In the genomic region with DNA sequence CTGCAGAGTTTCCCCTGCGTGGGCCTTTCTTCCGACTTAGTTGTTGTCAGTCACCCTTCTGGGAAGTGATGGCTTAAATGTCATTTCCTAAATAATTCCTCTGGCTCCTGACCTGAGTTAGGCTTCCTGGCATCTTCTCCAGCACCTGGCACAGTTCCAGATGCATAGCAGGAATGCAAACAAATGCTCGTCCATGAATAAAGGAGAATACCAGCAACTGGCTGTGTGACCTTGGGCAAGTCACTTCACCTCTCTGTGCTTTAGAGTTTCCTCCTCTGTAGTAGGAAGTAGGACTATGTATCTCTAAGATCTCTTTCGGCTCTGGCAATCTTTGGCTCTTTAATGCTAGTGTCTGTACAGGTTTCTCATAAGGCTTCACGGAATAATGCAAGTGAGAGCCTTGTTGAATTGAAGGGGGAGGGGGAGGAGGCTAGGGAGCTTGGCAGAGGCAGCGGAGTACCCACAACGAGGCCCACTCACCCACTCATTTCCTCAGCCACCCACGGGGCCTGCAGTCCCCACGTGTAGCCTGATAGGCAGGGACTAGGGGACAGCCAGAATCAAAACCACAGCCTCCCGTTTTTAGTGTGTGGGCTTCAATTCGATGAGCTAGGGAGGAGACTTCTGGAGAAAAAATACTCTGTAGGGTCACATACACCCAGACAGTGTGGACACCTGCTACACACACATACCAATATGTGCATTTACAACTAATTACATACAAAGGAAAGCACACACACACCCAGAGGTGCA, we compare ENCODE assay signal across 11 cellular contexts. TPM values are rescaled to one million over a fixed set of nuclear protein-coding genes. Genes with fewer than 3 reads are reported as not detected.
DNase-seq lines count a peak whose midpoint lies in the region; ATAC-seq and TF ChIP-seq lines count a peak whose summit lies in the region.
"Had no signal": no experiment of that assay in that cellular context is flagged by ENCODE, and none has a peak within 500 bp of the region (broad histone marks: within the 10 kb centered on the region; RNA-seq: fewer than 3 reads in every experiment).

No MANE protein-coding gene starts in this region.

- no peaks in the 10 kb centered on the region for H3K9me3 ChIP-seq in psoas muscle

- H3K27ac ChIP-seq in psoas muscle, result peak overlapping the region; percentile 23
- H3K27ac ChIP-seq: 22Rv1 had no signal

- peaks cover 15% of the 10 kb centered on the region for H3K27me3 Mint-ChIP-seq in activated CD4-positive, alpha-beta T cell treated with anti-CD3 and anti-CD28 coated beads, Interleukin-2, amount 10 ng/mL, durations not matched to agents 7 days and 5 days

- peak overlapping the region; percentile 90 for H3K27ac Mint-ChIP-seq in activated CD4-positive, alpha-beta T cell treated with anti-CD3 and anti-CD28 coated beads, Interleukin-2, amount 10 ng/mL, durations not matched to agents 7 days and 5 days

- POLR2A ChIA-PET in activated CD4-positive, alpha-beta T cell treated with anti-CD3 and anti-CD28 coated beads, Interleukin-2, amount 10 ng/mL, durations not matched to agents 7 days and 5 days (lab: Charles Lee), result no interaction called here

- H3K4me1 ChIP-seq in psoas muscle, result peaks cover 53% of the 10 kb centered on the region

- H3K36me3 Mint-ChIP-seq in activated CD4-positive, alpha-beta T cell treated with anti-CD3 and anti-CD28 coated beads, Interleukin-2, amount 10 ng/mL, durations not matched to agents 7 days and 5 days (ENCODE audit: low read depth), result peaks cover 2% of the 10 kb centered on the region

- no peak overlapping the region for H3K4me3 ChIP-seq in psoas muscle

- peaks cover 77% of the 10 kb centered on the region for H3K4me1 Mint-ChIP-seq in activated CD4-positive, alpha-beta T cell treated with anti-CD3 and anti-CD28 coated beads, Interleukin-2, amount 10 ng/mL, durations not matched to agents 7 days and 5 days

- H3K4me3 Mint-ChIP-seq in activated CD4-positive, alpha-beta T cell treated with anti-CD3 and anti-CD28 coated beads, Interleukin-2, amount 10 ng/mL, durations not matched to agents 7 days and 5 days, result peak overlapping the region; percentile 16

- ATAC-seq in HG03045 (IDR thresholded peaks at IDR 0.05; ENCODE audit: unreplicated experiment) (peak; percentile 13), psoas muscle (no peak), GM21360 (IDR thresholded peaks at IDR 0.05; ENCODE audit: unreplicated experiment) (no peak), HG03108 (IDR thresholded peaks at IDR 0.05; ENCODE audit: unreplicated experiment) (no peak)

- intact Hi-C loops in psoas muscle (cut with DNase I), result no loop called here

- H3K36me3 ChIP-seq in psoas muscle (ENCODE audit: insufficient read depth in 1 of 2, low read depth in 1 of 2), result no peaks in the 10 kb centered on the region

- TF ChIP-seq CTCF in psoas muscle (IDR thresholded peaks at IDR 0.05), result no peak

- DNase-seq in DMS53 (lab: John Stamatoyannopoulos, UW) (peak; percentile 8), DMS53 treated with DMSO at 0.1 percent for 48 hours (lab: John Stamatoyannopoulos, UW; ENCODE audit: unreplicated experiment) (no peak), psoas muscle (no peak), NCI-H510A (lab: John Stamatoyannopoulos, UW) (no peak)
- peak; percentile 29 for DNase-seq in activated CD4-positive, alpha-beta T cell treated with anti-CD3 and anti-CD28 coated beads, Interleukin-2, amount 10 ng/mL, durations not matched to agents 7 days and 5 days
- DNase-seq: amniotic stem cell, small intestine had no signal

- H3K9me3 Mint-ChIP-seq in activated CD4-positive, alpha-beta T cell treated with anti-CD3 and anti-CD28 coated beads, Interleukin-2, amount 10 ng/mL, durations not matched to agents 7 days and 5 days, result no peaks in the 10 kb centered on the region

- WGBS in psoas muscle, 3 donors, result 56 to 63% (median 58%) methylated on average over 11 of the region's 11 CpGs

- CTCF ChIA-PET in activated CD4-positive, alpha-beta T cell treated with anti-CD3 and anti-CD28 coated beads, Interleukin-2, amount 10 ng/mL, durations not matched to agents 7 days and 5 days (lab: Charles Lee), result interaction anchor here (0.5 to 2.7 kb wide), 7 partner anchors 9 to 45 kb away, joined by 3 to 13 read pairs (median 4); no protein-coding TSS in a partner anchor

- H3K27me3 ChIP-seq in psoas muscle (ENCODE audit: insufficient read depth in 3 of 3, low read length in 2 of 3), result no peaks in the 10 kb centered on the region

RNA-seq across cellular contexts. Expression of gene TENT5C, which starts 48.1 kb away (rescaled TPM):
- total RNA-seq in activated CD4-positive, alpha-beta T cell treated with anti-CD3 and anti-CD28 coated beads, Interleukin-2, amount 10 ng/mL, durations not matched to agents 7 days and 5 days, result 10 to 100 TPM; 13.3 to 13.7 TPM
- total RNA-seq in psoas muscle, result 10 to 100 TPM in 3 of 4 donors, 1 to 10 TPM in 1; 3.1 to 31.4 (median 15.9) TPM
- 1 to 10 TPM; 1.5 to 9.7 (median 2.7) TPM for polyA plus RNA-seq in psoas muscle

Comparison
In these comparisons a context has a peak if more than half of its experiments do, and no peak if none do; other contexts are left out.
1. DNase-seq: peak in DMS53 (single experiment) and activated CD4-positive, alpha-beta T cell treated with anti-CD3 and anti-CD28 coated beads, Interleukin-2, amount 10 ng/mL, durations not matched to agents 7 days and 5 days (single experiment); none in DMS53 treated with DMSO at 0.1 percent for 48 hours (single experiment), psoas muscle (0 of 2) and NCI-H510A (single experiment).